In the genomic region with DNA sequence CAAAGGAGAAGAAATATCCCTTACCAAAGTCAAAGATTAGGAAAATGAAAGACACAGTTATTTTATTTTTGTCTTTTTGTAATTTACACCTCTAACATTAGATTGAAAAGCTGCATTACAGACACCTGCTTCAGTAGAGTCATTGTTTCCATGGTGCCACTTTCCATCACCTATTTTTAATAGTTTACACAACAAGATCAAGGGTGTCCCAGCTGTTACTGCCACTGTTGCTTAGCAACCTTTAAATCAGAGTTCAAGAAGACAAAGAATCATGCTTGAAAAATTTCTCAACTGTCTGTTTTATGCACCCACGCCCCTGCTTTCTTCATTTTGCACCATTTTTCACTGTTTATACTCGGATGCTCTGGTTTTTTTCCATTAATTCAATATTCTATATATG, we compare ENCODE assay signal across 10 cellular contexts.
DNase-seq lines count a peak whose midpoint lies in the region; ATAC-seq and TF ChIP-seq lines count a peak whose summit lies in the region.
"Had no signal": no experiment of that assay in that cellular context is flagged by ENCODE, and none has a peak within 500 bp of the region (broad histone marks: within the 10 kb centered on the region; RNA-seq: fewer than 3 reads in every experiment).

No MANE protein-coding gene starts in this region.

- intact Hi-C loops in MCF 10A (cut with micrococcal nuclease), result no loop called here
- intact Hi-C loops in breast epithelium (cut with DNase I; ENCODE audit: low total_unique reads), result no loop called here
- intact Hi-C loops in esophagus squamous epithelium (cut with DNase I), result no loop called here

- H3K36me3 Mint-ChIP-seq in MCF 10A (ENCODE audit: insufficient read depth, unreplicated experiment), result peaks cover 6% of the 10 kb centered on the region
- H3K36me3 Mint-ChIP-seq: T-cell had no signal

- no TSS peak for BruUV-seq in MCF 10A (replicated peaks; lab: Mats Ljungman, UMichigan)

- peaks cover 10% of the 10 kb centered on the region for H3K4me1 Mint-ChIP-seq in MCF 10A (ENCODE audit: insufficient read depth, unreplicated experiment)

- H3K36me3 ChIP-seq in breast epithelium, result no peaks in the 10 kb centered on the region
- H3K36me3 ChIP-seq in effector memory CD4-positive, alpha-beta T cell (ENCODE audit: control insufficient read depth, insufficient read depth, low read length), result no peaks in the 10 kb centered on the region
- H3K36me3 ChIP-seq in esophagus squamous epithelium, result no peaks in the 10 kb centered on the region

- H3K4me3 ChIP-seq in breast epithelium, result no peak overlapping the region
- no peak overlapping the region for H3K4me3 ChIP-seq in effector memory CD4-positive, alpha-beta T cell (ENCODE audit: insufficient read depth, low read depth, low read length, poor library complexity, severe bottlenecking)
- no peak overlapping the region for H3K4me3 ChIP-seq in esophagus squamous epithelium
- H3K4me3 ChIP-seq: lung had no signal

- H3K27me3 Mint-ChIP-seq in MCF 10A (ENCODE audit: insufficient read depth, unreplicated experiment), result no peaks in the 10 kb centered on the region
- H3K27me3 Mint-ChIP-seq: T-cell had no signal

- H3K9me3 Mint-ChIP-seq in MCF 10A (ENCODE audit: unreplicated experiment), result no peaks in the 10 kb centered on the region
- H3K9me3 Mint-ChIP-seq: T-cell had no signal

- H3K27ac ChIP-seq in breast epithelium, result no peak overlapping the region
- H3K27ac ChIP-seq in effector memory CD4-positive, alpha-beta T cell (ENCODE audit: insufficient read depth, low read length, poor library complexity, severe bottlenecking), result no peak overlapping the region
- H3K27ac ChIP-seq in esophagus squamous epithelium, result no peak overlapping the region

- TF ChIP-seq POLR2A in breast epithelium (IDR thresholded peaks at IDR 0.05) (no peak), esophagus squamous epithelium (IDR thresholded peaks at IDR 0.05) (no peak)

- H3K4me3 Mint-ChIP-seq in MCF 10A (ENCODE audit: unreplicated experiment), result no peak overlapping the region
- H3K4me3 Mint-ChIP-seq: T-cell had no signal

- H3K4me1 ChIP-seq in breast epithelium, result no peaks in the 10 kb centered on the region
- H3K4me1 ChIP-seq in effector memory CD4-positive, alpha-beta T cell (ENCODE audit: control insufficient read depth, insufficient read depth, low read length, poor library complexity, severe bottlenecking), result no peaks in the 10 kb centered on the region
- H3K4me1 ChIP-seq in esophagus squamous epithelium, result peaks cover 0 to 17% (median 0%) of the 10 kb centered on the region in 3 donors

- POLR2A ChIA-PET in MCF 10A (lab: Yijun Ruan, JAX), result interaction anchor here (0.6 to 2.4 kb wide), 3 partner anchors 11 to 899 kb away, joined by 3 to 8 read pairs (median 3); no protein-coding TSS in a partner anchor

- 38 to 40% methylated on average over 2 of the region's 2 CpGs for WGBS in esophagus squamous epithelium, 2 donors

- no peak overlapping the region for H3K27ac Mint-ChIP-seq in MCF 10A (ENCODE audit: low read depth, unreplicated experiment)
- H3K27ac Mint-ChIP-seq: T-cell had no signal

- peak; percentile 17 for DNase-seq in MCF 10A (ENCODE audit: unreplicated experiment)
- DNase-seq in breast epithelium (ENCODE audit: low spot score in 2 of 2), result no peak
- peak; percentile 19 to 48 for DNase-seq in NCI-H446 (lab: John Stamatoyannopoulos, UW)
- DNase-seq in fibroblast of the conjunctiva (ENCODE audit: low read depth), result peak; percentile 87
- DNase-seq in effector memory CD4-positive, alpha-beta T cell, result no peak
- no peak for DNase-seq in H4 (ENCODE audit: low spot score)
- DNase-seq in esophagus squamous epithelium (lab: John Stamatoyannopoulos, UW), result no peak

- H3K9me3 ChIP-seq in breast epithelium (no peaks in the 10 kb centered on the region), esophagus squamous epithelium (no peaks in the 10 kb centered on the region)
- no peaks in the 10 kb centered on the region for H3K9me3 ChIP-seq in effector memory CD4-positive, alpha-beta T cell (ENCODE audit: control insufficient read depth, low read length)

- no peak for TF ChIP-seq CTCF in MCF 10A (IDR thresholded peaks at IDR 0.05; ENCODE audit: unreplicated experiment)
- TF ChIP-seq CTCF in breast epithelium (IDR thresholded peaks at IDR 0.05), result no peak
- no peak for TF ChIP-seq CTCF in esophagus squamous epithelium (IDR thresholded peaks at IDR 0.05)

- ATAC-seq in HG03066 (IDR thresholded peaks at IDR 0.05; ENCODE audit: low read depth, unreplicated experiment), result peak; percentile 83

- CTCF ChIA-PET in MCF 10A (lab: Yijun Ruan, JAX), result no interaction called here

- H3K27me3 ChIP-seq in breast epithelium (no peaks in the 10 kb centered on the region), esophagus squamous epithelium (no peaks in the 10 kb centered on the region)
- H3K27me3 ChIP-seq in effector memory CD4-positive, alpha-beta T cell (replicated peaks; ENCODE audit: control insufficient read depth, insufficient read depth, low read length, poor library complexity, severe bottlenecking), result no peaks in the 10 kb centered on the region

Comparison
In these comparisons a context has a peak if more than half of its experiments do, and no peak if none do; other contexts are left out.
1. DNase-seq: peak in MCF 10A (single experiment), NCI-H446 (2 of 2) and fibroblast of the conjunctiva (single experiment); none in breast epithelium (0 of 2), effector memory CD4-positive, alpha-beta T cell (0 of 3), H4 (single experiment) and esophagus squamous epithelium (single experiment).